8 cellular contexts compared by ENCODE assay signal in the genomic region with DNA sequence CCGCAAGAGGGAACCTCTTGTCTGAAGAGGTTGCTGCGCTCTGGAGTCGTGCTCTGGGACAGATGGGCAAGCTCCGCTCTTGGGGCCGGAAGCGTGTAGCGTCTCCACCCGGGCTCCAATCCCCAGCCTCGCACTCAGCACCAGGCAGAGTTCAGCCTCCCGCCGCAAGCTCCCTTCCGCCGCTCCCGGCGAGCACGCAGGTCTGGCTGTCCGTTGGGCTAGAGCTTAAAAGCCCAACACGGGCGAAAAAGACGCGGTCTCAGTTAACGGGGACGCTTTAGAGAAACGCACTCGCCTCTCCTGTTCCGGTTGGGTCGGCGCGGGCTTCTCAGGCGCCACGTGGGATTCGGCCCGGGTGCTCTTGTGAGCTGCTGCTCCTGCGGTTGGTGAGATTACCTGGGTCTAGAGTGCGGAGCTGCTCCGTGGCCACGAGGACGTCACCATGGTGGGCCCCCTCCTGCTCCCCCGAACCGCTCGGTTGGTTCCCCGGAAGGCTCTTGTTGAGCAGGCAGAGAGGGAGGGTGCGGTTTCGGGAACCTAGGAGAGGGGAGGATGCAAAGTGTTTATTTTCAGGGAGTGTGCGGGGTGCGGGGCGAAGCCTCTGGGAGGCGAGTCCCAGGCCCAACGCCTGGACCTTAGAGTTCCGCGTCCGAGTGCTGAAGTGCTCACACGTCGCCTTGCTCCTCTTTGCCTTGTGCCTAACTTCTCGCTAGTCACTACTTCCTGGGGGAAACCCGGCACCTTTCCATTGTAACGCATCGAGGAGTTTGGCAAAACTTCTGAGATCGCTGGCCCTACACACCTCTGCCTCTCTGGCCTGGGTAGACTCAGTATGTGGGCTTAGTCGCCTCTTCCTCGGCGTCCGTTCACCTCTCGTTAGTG. TPM values are rescaled to one million over a fixed set of nuclear protein-coding genes. Genes with fewer than 3 reads are reported as not detected.
DNase-seq lines count a peak whose midpoint lies in the region; ATAC-seq and TF ChIP-seq lines count a peak whose summit lies in the region.

A gene (plus strand): TSS at position 331 of the 882 bp plus-strand sequence. CDS start 112 bp downstream, at position 443.

- peaks cover 6% of the 10 kb centered on the region; the same call in 1 of the 3 replicates for H3K4me1 Mint-ChIP-seq in GM23338
- H3K4me1 Mint-ChIP-seq in nephron = peaks cover 21% of the 10 kb centered on the region
- peaks cover 42% of the 10 kb centered on the region for H3K4me1 Mint-ChIP-seq in stimulated activated naive CD8-positive, alpha-beta T cell treated with anti-CD3 and anti-CD28 coated beads, Interleukin-15, Interleukin-2, amounts not matched to agents 100 ng/mL and 50 ng/mL, for 24 hours (ENCODE audit: low read depth)

- peaks cover 51% of the 10 kb centered on the region for H3K79me2 ChIP-seq in GM23338 (replicated peaks; ENCODE audit: insufficient read depth)

- peaks cover 18% of the 10 kb centered on the region for H3K36me3 Mint-ChIP-seq in GM23338 (ENCODE audit: low read depth)
- peaks cover 10% of the 10 kb centered on the region for H3K36me3 Mint-ChIP-seq in nephron (ENCODE audit: low read depth)
- peaks cover 17% of the 10 kb centered on the region for H3K36me3 Mint-ChIP-seq in stimulated activated naive CD8-positive, alpha-beta T cell treated with anti-CD3 and anti-CD28 coated beads, Interleukin-15, Interleukin-2, amounts not matched to agents 100 ng/mL and 50 ng/mL, for 24 hours (ENCODE audit: low read depth)

- H3K36me3 ChIP-seq in GM23338 (ENCODE audit: insufficient read depth) (no peaks in the 10 kb centered on the region), RWPE2 (ENCODE audit: low read depth) (peaks cover 25% of the 10 kb centered on the region; the same call in 1 of the 2 replicates)

- H3K4me1 ChIP-seq in GM23338 (ENCODE audit: insufficient read depth) (peaks cover 19% of the 10 kb centered on the region), RWPE2 (ENCODE audit: insufficient read depth, poor library complexity, severe bottlenecking) (peaks cover 8% of the 10 kb centered on the region)

- H3K27me3 ChIP-seq in GM23338 (ENCODE audit: insufficient read depth) (no peaks in the 10 kb centered on the region), RWPE2 (ENCODE audit: insufficient read depth, poor library complexity, severe bottlenecking) (no peaks in the 10 kb centered on the region)

- H4K20me1 ChIP-seq in GM23338 (replicated peaks; ENCODE audit: insufficient read depth) = 0 out of 2 replicates have a peak, but pooled peaks cover 3% of the 10 kb centered on the region

- H3K27ac Mint-ChIP-seq in GM23338 (peak within 1 kb of the TSS; percentile 100), nephron (peak within 1 kb of the TSS; percentile 98 to 99 (median 98))
- peak within 1 kb of the TSS; percentile 99 for H3K27ac Mint-ChIP-seq in stimulated activated naive CD8-positive, alpha-beta T cell treated with anti-CD3 and anti-CD28 coated beads, Interleukin-15, Interleukin-2, amounts not matched to agents 100 ng/mL and 50 ng/mL, for 24 hours

- H3K4me3 ChIP-seq in GM23338 (peak within 1 kb of the TSS; percentile 71), RWPE2 (ENCODE audit: severe bottlenecking) (peak within 1 kb of the TSS; percentile 72), fibroblast of pulmonary artery (replicated peaks; ENCODE audit: low read depth, low read length) (peak within 1 kb of the TSS; percentile 93)

- peak within 1 kb of the TSS; percentile 99 for H3K4me3 Mint-ChIP-seq in GM23338
- peak within 1 kb of the TSS; percentile 96 to 99 (median 98) for H3K4me3 Mint-ChIP-seq in nephron
- peak within 1 kb of the TSS; percentile 92 for H3K4me3 Mint-ChIP-seq in stimulated activated naive CD8-positive, alpha-beta T cell treated with anti-CD3 and anti-CD28 coated beads, Interleukin-15, Interleukin-2, amounts not matched to agents 100 ng/mL and 50 ng/mL, for 24 hours

- TF ChIP-seq CTCF in GM23338 (conservative IDR thresholded peaks at IDR 0.05; ENCODE audit: low read depth in 2 of 2) (no peak), RWPE2 (IDR thresholded peaks at IDR 0.05; ENCODE audit: poor library complexity, severe bottlenecking) (no peak), fibroblast of pulmonary artery (IDR thresholded peaks at IDR 0.05; ENCODE audit: low read length, missing control alignments) (no peak), nephron (IDR thresholded peaks at IDR 0.05; ENCODE audit: unreplicated experiment in 3 of 3) (no peak)

- ATAC-seq in GM23338 (peak; percentile 93), RWPE2 (ENCODE audit: low read depth) (peak; percentile 90)

- H3K27me3 Mint-ChIP-seq in GM23338 (ENCODE audit: insufficient read depth, low read depth, poor library complexity) (peaks cover 10% of the 10 kb centered on the region), nephron (ENCODE audit: low read depth) (no peaks in the 10 kb centered on the region)
- H3K27me3 Mint-ChIP-seq in stimulated activated naive CD8-positive, alpha-beta T cell treated with anti-CD3 and anti-CD28 coated beads, Interleukin-15, Interleukin-2, amounts not matched to agents 100 ng/mL and 50 ng/mL, for 24 hours = peaks cover 4% of the 10 kb centered on the region

- H3K27ac ChIP-seq in GM23338 (ENCODE audit: low read depth) (peak within 1 kb of the TSS; percentile 100), RWPE2 (ENCODE audit: poor library complexity, severe bottlenecking) (peak within 1 kb of the TSS; percentile 86)

- peak within 1 kb of the TSS; percentile 91 for H3K4me2 ChIP-seq in GM23338

- H3K9me3 Mint-ChIP-seq in GM23338 (peaks cover 2% of the 10 kb centered on the region; the same call in 2 of the 3 replicates), nephron (no peaks in the 10 kb centered on the region)
- H3K9me3 Mint-ChIP-seq in stimulated activated naive CD8-positive, alpha-beta T cell treated with anti-CD3 and anti-CD28 coated beads, Interleukin-15, Interleukin-2, amounts not matched to agents 100 ng/mL and 50 ng/mL, for 24 hours = no peaks in the 10 kb centered on the region

- H3F3A ChIP-seq in GM23338 (replicated peaks; ENCODE audit: low read depth) = no peaks in the 10 kb centered on the region; the same call in 1 of the 2 replicates

- DNase-seq in Daoy (ENCODE audit: low read depth) (peak; percentile 90), GM23338 (ENCODE audit: low spot score) (peak; percentile 97), LHCN-M2 (ENCODE audit: low read depth) (peak; percentile 92), RWPE2 (ENCODE audit: low spot score) (peak; percentile 87), fibroblast of pulmonary artery (ENCODE audit: low read depth) (peak; percentile 97)
- peak; percentile 68 for DNase-seq in activated T-helper 9 cell treated with anti-CD3 and anti-CD28 coated beads, Interleukin-2, amount 50 U/mL, for 16 hours (ENCODE audit: low read depth)

- H3K9me3 ChIP-seq in RWPE2 (ENCODE audit: severe bottlenecking) = no peaks in the 10 kb centered on the region

- peak within 1 kb of the TSS; percentile 53; the same call in 1 of the 2 replicates for H2AFZ ChIP-seq in GM23338

- H3K9me2 ChIP-seq in GM23338 (ENCODE audit: insufficient read depth) = no peaks in the 10 kb centered on the region

TF ChIP-seq in GM23338, 12 proteins besides CTCF, POLR2A, EP300 and RAD21 (continues in another document):
- TF ChIP-seq ZNF114 (CRISPR knock-in tag; IDR thresholded peaks at IDR 0.05) = peak; percentile 73; the same call in 1 of the 2 replicates
- peak; percentile 68; the same call in 1 of the 2 replicates for TF ChIP-seq POLR2AphosphoS5 (IDR thresholded peaks at IDR 0.05; ENCODE audit: low read depth)
- peak; percentile 74 for TF ChIP-seq CREB1 (CRISPR knock-in tag; IDR thresholded peaks at IDR 0.05; ENCODE audit: low read depth)

RNA-seq across cellular contexts. Expression of the gene that starts here (rescaled TPM):
- 43.2 and 61.6 TPM in 2 replicates for total RNA-seq in Daoy (2014; rRNA removed; shearing (Covaris generic))
- total RNA-seq in GM23338 (2014; rRNA removed; shearing (Covaris generic)) = 46.4 and 77.6 TPM in 2 replicates
- polyA plus RNA-seq in GM23338 (2016; fragmentation: Nextera tagmentation; extraction: Ambion mirVana) = 96.1 and 101 TPM in 2 replicates
- total RNA-seq in LHCN-M2 (2014; rRNA removed) = 37.7 and 40.3 TPM in 2 replicates
- 20.4 TPM for polyA plus RNA-seq in LHCN-M2 (2012)

Comparison
In these comparisons a context has a peak if more than half of its experiments do, and no peak if none do; other contexts are left out.
1. Peak in every context shown above with its lines: DNase-seq, ATAC-seq, H3K4me3 ChIP-seq and H3K27ac ChIP-seq.